ENCODE assay signal across 27 cellular contexts in the genomic region with DNA sequence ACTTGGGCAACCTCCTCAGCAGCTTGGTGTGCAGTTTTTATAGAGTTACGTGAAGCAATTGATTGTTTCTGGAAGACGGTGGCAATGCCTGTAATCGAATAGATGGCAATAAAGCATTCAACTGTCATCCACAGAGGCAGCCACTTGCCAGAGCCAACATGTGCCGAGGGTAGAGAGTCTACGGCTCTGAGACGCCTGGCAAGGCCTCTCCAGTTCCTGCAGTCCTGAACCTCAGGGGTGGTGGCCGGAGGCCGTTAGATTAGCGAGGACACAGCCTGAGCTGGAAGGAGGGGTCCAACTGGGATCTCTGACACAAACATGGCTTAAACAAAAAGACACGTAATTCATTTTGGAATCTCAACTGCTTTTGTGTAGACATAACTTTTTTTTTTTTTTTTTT. TPM values are rescaled to one million over a fixed set of nuclear protein-coding genes. Genes with fewer than 3 reads are reported as not detected.
"Had no signal": no experiment of that assay in that cellular context is flagged by ENCODE, and none has a peak within 500 bp of the region (broad histone marks: within the 10 kb centered on the region; RNA-seq: fewer than 3 reads in every experiment).

No MANE protein-coding gene starts in this region.

- H3K9me3 Mint-ChIP-seq: IgD-negative memory B cell had no signal

- H3K4me1 ChIP-seq: SJCRH30 had no signal

- H3K27me3 ChIP-seq: SJCRH30 had no signal

- H3K4me3 ChIP-seq: K562, SJCRH30, SK-N-MC had no signal

- H3K4me1 Mint-ChIP-seq: IgD-negative memory B cell had no signal

- H3K36me3 ChIP-seq: SJCRH30 had no signal

- H3K27ac Mint-ChIP-seq: IgD-negative memory B cell had no signal

- H3K27ac ChIP-seq: HL-60, KMS-11, SJCRH30, SK-N-MC had no signal

- H3K36me3 Mint-ChIP-seq: IgD-negative memory B cell had no signal

- H3K9ac ChIP-seq: KMS-11 had no signal

- ATAC-seq: K562, Panc1, PC-3, Right ventricle myocardium inferior had no signal

- H3K9me3 ChIP-seq: SJCRH30 had no signal

- DNase-seq: Kasumi-1, MV-4-11, NCI-H1048, NCI-H1105, NCI-H1417, NCI-H1436 treated with DMSO at 0.1 percent for 48 hours, NCI-H1694 treated with DMSO at 0.1 percent for 48 hours, NCI-H1930, NCI-H2081, NCI-H2107, NCI-H2227 treated with DMSO at 0.1 percent for 48 hours, NCI-H524 treated with DMSO at 0.1 percent for 48 hours, NCI-H69, NCI-H774, PC-3, SHP77 treated with DMSO at 0.1 percent for 48 hours, SJCRH30 had no signal

- H3K4me2 ChIP-seq: KMS-11 had no signal

RNA-seq across cellular contexts. Expression of a gene that starts 0.8 kb away (rescaled TPM):
- total RNA-seq: K562, MCF 10A, NCI-H460, PC-3, Right ventricle myocardium inferior, RPMI7951, SJCRH30 had no signal
- polyA plus RNA-seq: IgD-negative memory B cell, K562 had no signal

RNA-seq across cellular contexts. Expression of a gene that starts 33.0 kb away (rescaled TPM):
- total RNA-seq: K562, MCF 10A, NCI-H460, PC-3, Right ventricle myocardium inferior, RPMI7951, SJCRH30 had no signal
- polyA plus RNA-seq: IgD-negative memory B cell, K562 had no signal
